ENCODE assay signal across 25 cellular contexts in genomic region chr5:32270946-32271345, GRCh38.
"Had no signal": no experiment of that assay in that cellular context is flagged by ENCODE, and none has a peak within 500 bp of the region (broad histone marks: within the 10 kb centered on the region; RNA-seq: fewer than 3 reads in every experiment).

No MANE protein-coding gene starts in this region.

- H3K9me3 ChIP-seq: heart right ventricle, lower lobe of right lung, neutrophil, ovary, psoas muscle, right atrium auricular region, stomach, suprapubic skin, transverse colon, vagina had no signal

- ATAC-seq: activated T-cell treated with anti-CD3 and anti-CD28 coated beads, Interleukin-2, amount 50 U/mL, for 72 hours; heart right ventricle; lower lobe of right lung; naive thymus-derived CD4-positive, alpha-beta T cell; psoas muscle; T-helper 17 cell had no signal

- H3K4me1 ChIP-seq: suprapubic skin had no signal

- H3K4me3 ChIP-seq: heart right ventricle, lower lobe of right lung, ovary, psoas muscle, right atrium auricular region, stomach, suprapubic skin, transverse colon, vagina had no signal

- DNase-seq: activated CD4-positive, alpha-beta memory T cell treated with anti-CD3 and anti-CD28 coated beads, Interleukin-2, amount 10 ng/mL, durations not matched to agents 7 days and 5 days; activated CD4-positive, alpha-beta T cell treated with anti-CD3 and anti-CD28 coated beads, Interleukin-2, amount 10 ng/mL, durations not matched to agents 24 days and 14 days; activated CD4-positive, CD25-positive, alpha-beta regulatory T cell; activated effector memory CD4-positive, alpha-beta T cell treated with Interleukin-2 at 50 U/mL for 16 hours; activated naive CD4-positive, alpha-beta T cell treated with anti-CD3 and anti-CD28 coated beads for 36 hours; activated T-cell treated with anti-CD3 and anti-CD28 coated beads, Interleukin-2, amount 50 U/mL, for 72 hours; cerebellar nuclear complex; cortex of kidney; erythroblast; foreskin fibroblast; heart right ventricle; lower lobe of right lung; naive thymus-derived CD4-positive, alpha-beta T cell; ovary; psoas muscle; stimulated activated CD4-positive, alpha-beta T cell treated with anti-CD3 and anti-CD28 coated beads, Interleukin-4, amount 100 ng/mL, for 24 hours; stomach; T-helper 17 cell; transverse colon had no signal

- H3K27ac ChIP-seq: heart right ventricle, lower lobe of right lung, neutrophil, ovary, psoas muscle, right atrium auricular region, stomach, suprapubic skin, transverse colon, vagina had no signal

- H3K27ac Mint-ChIP-seq: activated CD4-positive, alpha-beta memory T cell treated with anti-CD3 and anti-CD28 coated beads, Interleukin-2, amount 10 ng/mL, durations not matched to agents 7 days and 5 days; activated CD4-positive, alpha-beta T cell treated with anti-CD3 and anti-CD28 coated beads, Interleukin-2, amount 10 ng/mL, durations not matched to agents 24 days and 14 days; activated naive CD4-positive, alpha-beta T cell treated with anti-CD3 and anti-CD28 coated beads for 36 hours; activated T-cell treated with anti-CD3 and anti-CD28 coated beads, Interleukin-2, amount 50 U/mL, for 72 hours; T-helper 17 cell had no signal

- H3K27me3 Mint-ChIP-seq: activated CD4-positive, alpha-beta memory T cell treated with anti-CD3 and anti-CD28 coated beads, Interleukin-2, amount 10 ng/mL, durations not matched to agents 7 days and 5 days; activated CD4-positive, alpha-beta T cell treated with anti-CD3 and anti-CD28 coated beads, Interleukin-2, amount 10 ng/mL, durations not matched to agents 24 days and 14 days; naive thymus-derived CD4-positive, alpha-beta T cell; T-helper 17 cell had no signal

- H3K4me3 Mint-ChIP-seq: activated CD4-positive, alpha-beta memory T cell treated with anti-CD3 and anti-CD28 coated beads, Interleukin-2, amount 10 ng/mL, durations not matched to agents 7 days and 5 days; activated CD4-positive, alpha-beta T cell treated with anti-CD3 and anti-CD28 coated beads, Interleukin-2, amount 10 ng/mL, durations not matched to agents 24 days and 14 days; activated naive CD4-positive, alpha-beta T cell treated with anti-CD3 and anti-CD28 coated beads for 36 hours; activated T-cell treated with anti-CD3 and anti-CD28 coated beads, Interleukin-2, amount 50 U/mL, for 72 hours; naive thymus-derived CD4-positive, alpha-beta T cell; T-helper 17 cell had no signal

- H3K36me3 ChIP-seq: ovary had no signal

- H3K27me3 ChIP-seq: heart right ventricle, neutrophil, ovary, right atrium auricular region, stomach, suprapubic skin, transverse colon, vagina had no signal

- H3K9me3 Mint-ChIP-seq: activated CD4-positive, alpha-beta memory T cell treated with anti-CD3 and anti-CD28 coated beads, Interleukin-2, amount 10 ng/mL, durations not matched to agents 7 days and 5 days; activated CD4-positive, alpha-beta T cell treated with anti-CD3 and anti-CD28 coated beads, Interleukin-2, amount 10 ng/mL, durations not matched to agents 24 days and 14 days; activated naive CD4-positive, alpha-beta T cell treated with anti-CD3 and anti-CD28 coated beads for 36 hours; activated T-cell treated with anti-CD3 and anti-CD28 coated beads, Interleukin-2, amount 50 U/mL, for 72 hours; naive thymus-derived CD4-positive, alpha-beta T cell had no signal

- FAIRE-seq: endometrium, keratinocyte had no signal
